ENCODE assay signal across 8 cellular contexts in genomic region chr3:47283596-47284364, GRCh38. TPM values are rescaled to one million over a fixed set of nuclear protein-coding genes. Genes with fewer than 3 reads are reported as not detected.
DNase-seq lines count a peak whose midpoint lies in the region; ATAC-seq, FAIRE-seq and TF ChIP-seq lines count a peak whose summit lies in the region.

No MANE protein-coding gene starts in this region.

- H3K9me3 Mint-ChIP-seq in MCF 10A (ENCODE audit: unreplicated experiment): no peaks in the 10 kb centered on the region

- BruUV-seq in MCF 10A (replicated peaks; lab: Mats Ljungman, UMichigan) (TSS peak; percentile 65), HepG2 (replicated peaks; lab: Mats Ljungman, UMichigan) (TSS peak; percentile 87)

- CTCF ChIA-PET in MCF 10A (lab: Yijun Ruan, JAX) (no interaction called here), HepG2 (lab: Yijun Ruan, JAX; ENCODE audit: low intra/inter-chr PET ratio, low total read pairs) (interaction anchor here (1.6 kb wide), 1 partner anchor 33 kb away, joined by 3 read pairs; no protein-coding TSS in a partner anchor)

- intact Hi-C loops in MCF 10A (cut with micrococcal nuclease) (loop anchor here (5.0 to 10.0 kb wide), 2 partner anchors 99 to 119 kb away; partner anchors contain the start of genes PTPN23 and SETD2), HepG2 (cut with micrococcal nuclease; ENCODE audit: unreplicated experiment) (no loop called here)

- TF ChIP-seq EP300 in HepG2 (IDR thresholded peaks at IDR 0.05; ENCODE audit: low read depth in 2 of 2, low read length in 2 of 2): no peak
- TF ChIP-seq EP300 in HepG2 (CRISPR knock-in tag; IDR thresholded peaks at IDR 0.05; ENCODE audit: borderline replicate concordance): no peak

- TF ChIP-seq POLR2A in HepG2 (IDR thresholded peaks at IDR 0.05; ENCODE audit: insufficient read depth in 1 of 2, low read depth in 2 of 2, low read length in 2 of 2): peak in 1 of 2 experiments; percentile 38; a peak in 1 of 4 replicates

- TF ChIP-seq RAD21 in HepG2 (CRISPR knock-in tag; IDR thresholded peaks at IDR 0.05): no peak

- in situ Hi-C loops in GM13976 (cut with MboI; ENCODE audit: low sequenced_read_pairs, unreplicated experiment): no loop called here
- in situ Hi-C loops in HepG2 (cut with HindIII; ENCODE audit: extremely low pct_ligation_motif_present, low pct_unique_long_range_greater_than_20kb): loop anchor here (5.0 kb wide), 1 partner anchor 39 kb away; no protein-coding TSS in a partner anchor

- H3K27ac Mint-ChIP-seq in MCF 10A (ENCODE audit: low read depth, unreplicated experiment): peak overlapping the region; percentile 100

- H3K4me3 Mint-ChIP-seq in MCF 10A (ENCODE audit: unreplicated experiment): peak overlapping the region; percentile 93

- H3K36me3 ChIP-seq in SJCRH30 (peaks cover 1% of the 10 kb centered on the region; the same call in 1 of the 2 replicates), HepG2 (replicated peaks in 1 of 2; ENCODE audit: control insufficient read depth in 1 of 2, insufficient read depth in 2 of 2, low read length in 2 of 2) (peaks cover 0 to 7% of the 10 kb centered on the region in 2 experiments; a peak in 2 of 5 replicates)

- no peaks in the 10 kb centered on the region for H3K27me3 Mint-ChIP-seq in MCF 10A (ENCODE audit: insufficient read depth, unreplicated experiment)

- H3K4me1 ChIP-seq in SJCRH30 (no peaks in the 10 kb centered on the region; the same call in 1 of the 2 replicates), HepG2 (ENCODE audit: insufficient read depth, low read length) (peaks cover 44% of the 10 kb centered on the region)

- POLR2A ChIA-PET in MCF 10A (lab: Yijun Ruan, JAX) (interaction anchor here (0.6 to 3.3 kb wide), 6 partner anchors 9 to 120 kb away, joined by 3 to 29 read pairs (median 8); partner anchors contain the start of genes PTPN23 and SETD2), HepG2 (lab: Yijun Ruan, JAX) (interaction anchor here (1.1 to 2.6 kb wide), 3 partner anchors 10 to 96 kb away, joined by 3 to 12 read pairs (median 9); partner anchors contain the start of gene PTPN23)

- H3K9me3 ChIP-seq in SJCRH30 (replicated peaks) (no peaks in the 10 kb centered on the region), HepG2 (ENCODE audit: low read length) (no peaks in the 10 kb centered on the region)

- H2AFZ ChIP-seq in HepG2 (ENCODE audit: low read length): no peak overlapping the region

- H3K79me2 ChIP-seq in HepG2 (ENCODE audit: insufficient read depth, low read length): peaks cover 52% of the 10 kb centered on the region

- H3K4me3 ChIP-seq in SJCRH30: peak overlapping the region; percentile 81
- peak overlapping the region; percentile 74 to 89 (median 86) for H3K4me3 ChIP-seq in HepG2 (replicated peaks in 1 of 3; ENCODE audit: insufficient read depth in 1 of 3, low read depth in 2 of 3, low read length in 3 of 3)

- ATAC-seq in HepG2 (peak; percentile 13), HG03521 (IDR thresholded peaks at IDR 0.05; ENCODE audit: unreplicated experiment) (no peak)

- DNase-seq in GM13976 (ENCODE audit: low spot score) (peak; percentile 34), SJCRH30 (peak; percentile 57 to 67), MCF 10A (ENCODE audit: unreplicated experiment) (peak; percentile 11), HepG2 (ENCODE audit: low spot score) (no peak), cortex of kidney (lab: John Stamatoyannopoulos, UW) (no peak)
- peak; percentile 19 to 23 for DNase-seq in stimulated activated CD8-positive, alpha-beta memory T cell treated with anti-CD3 and anti-CD28 coated beads, Interleukin-2, amount 100 ng/mL, for 48 hours (ENCODE audit: low read depth in 2 of 2)
- no peak for DNase-seq in NK-92 treated with Interleukin-12 subunit alpha and Interleukin-12 subunit beta, amount 100 ng/mL, for 24 hours (lab: John Stamatoyannopoulos, UW)

- 21% methylated on average over 12 of the region's 12 CpGs for WGBS in HepG2 (ENCODE audit: low lambda C conversion rate)

- H4K20me1 ChIP-seq in HepG2 (ENCODE audit: insufficient read depth, low read length): no peaks in the 10 kb centered on the region

- H3K27me3 ChIP-seq in SJCRH30 (no peaks in the 10 kb centered on the region), HepG2 (ENCODE audit: control insufficient read depth in 1 of 2, insufficient read depth in 2 of 2, low read length in 2 of 2) (no peaks in the 10 kb centered on the region; a peak in 1 of 5 replicates)

- peak overlapping the region; percentile 82 for H3K4me2 ChIP-seq in HepG2 (ENCODE audit: low read depth, low read length)

- peaks cover 17% of the 10 kb centered on the region for H3K36me3 Mint-ChIP-seq in MCF 10A (ENCODE audit: insufficient read depth, unreplicated experiment)

- peak overlapping the region; percentile 88; the same call in 1 of the 2 replicates for H3K27ac ChIP-seq in SJCRH30
- H3K27ac ChIP-seq in HepG2 (ENCODE audit: extremely low read length, insufficient read depth, low read length): peak overlapping the region; percentile 86

- TF ChIP-seq CTCF in GM13976 (IDR thresholded peaks at IDR 0.05; ENCODE audit: borderline replicate concordance, control extremely low read depth, extremely low read depth, insufficient read depth, missing control alignments) (no peak), MCF 10A (IDR thresholded peaks at IDR 0.05; ENCODE audit: unreplicated experiment) (no peak), HepG2 (CRISPR knock-in tag; IDR thresholded peaks at IDR 0.05) (0 out of 2 replicates have a peak, but pooled peaks have one; percentile 4)

- FAIRE-seq in HepG2 (lab: Jason Lieb, UNC): peak; percentile 12

- peaks cover 24% of the 10 kb centered on the region for H3K4me1 Mint-ChIP-seq in MCF 10A (ENCODE audit: insufficient read depth, unreplicated experiment)

- H3K9ac ChIP-seq in HepG2 (ENCODE audit: insufficient read depth, low read depth, low read length): peak overlapping the region; percentile 87

TF ChIP-seq in HepG2, 621 proteins besides CTCF, POLR2A, EP300 and RAD21 (continues in another document):
- TF ChIP-seq SAP130 (CRISPR knock-in tag; IDR thresholded peaks at IDR 0.05; ENCODE audit: low read depth) (peak; percentile 45; the same call in 1 of the 2 replicates), ZNF768 (CRISPR knock-in tag; IDR thresholded peaks at IDR 0.05) (0 out of 2 replicates have a peak, but pooled peaks have one; percentile 18), ZMYM3 (CRISPR knock-in tag; IDR thresholded peaks at IDR 0.05) (peak; percentile 20; the same call in 1 of the 2 replicates)

RNA-seq across cellular contexts. Expression of gene KLHL18, which starts 1.0 kb away (rescaled TPM):
- total RNA-seq in SJCRH30 (2014; rRNA removed; shearing (Covaris generic)): 11.3 and 11.8 TPM in 2 replicates
- total RNA-seq in MCF 10A (2022): 36.4 and 36.6 TPM in 2 replicates
- total RNA-seq in HepG2 (2016; rRNA removed; fragmentation: Illumina TruSeq; extraction: Trizol): 18.8 and 26.1 TPM in 2 replicates
- total RNA-seq in HepG2 (2016; cell fraction: cytosol; rRNA removed; fragmentation: Illumina TruSeq; extraction: Trizol; ENCODE audit: low read depth): 6.3 and 9.1 TPM in 2 replicates
- 21.7 and 22.2 TPM in 2 replicates for total RNA-seq in HepG2 (2016; cell fraction: insoluble cytoplasmic fraction; rRNA removed; fragmentation: Illumina TruSeq; extraction: Trizol)
- 12.0 and 13.5 TPM in 2 replicates for total RNA-seq in HepG2 (2016; cell fraction: membrane; rRNA removed; fragmentation: Illumina TruSeq; extraction: Trizol)
- 13.5 and 13.9 TPM in 2 replicates for total RNA-seq in HepG2 (2016; cell fraction: nucleus; rRNA removed; fragmentation: Illumina TruSeq; extraction: Trizol)
- polyA plus RNA-seq in HepG2 (2011; rRNA removed): 14.0 and 17.5 TPM in 2 replicates
- 18.8 and 22.7 TPM in 2 replicates for polyA plus RNA-seq in HepG2 (2011; cell fraction: cytosol; rRNA removed)
- polyA plus RNA-seq in HepG2 (2011; cell fraction: nucleus; rRNA removed): 19.3 and 24.7 TPM in 2 replicates
- polyA plus RNA-seq in HepG2 (2012): 13.6 and 13.8 TPM in 2 replicates
- polyA plus RNA-seq in HepG2 (2016; cell fraction: cytosol; fragmentation: Illumina TruSeq; extraction: Trizol; ENCODE audit: low read depth): 14.1 and 15.0 TPM in 2 replicates
- polyA plus RNA-seq in HepG2 (2016; cell fraction: insoluble cytoplasmic fraction; fragmentation: Illumina TruSeq; extraction: Trizol; ENCODE audit: low read depth): 18.9 and 19.2 TPM in 2 replicates
- 15.0 and 19.1 TPM in 2 replicates for polyA plus RNA-seq in HepG2 (2016; cell fraction: membrane; fragmentation: Illumina TruSeq; extraction: Trizol; ENCODE audit: low read depth)
- 24.2 and 25.9 TPM in 2 replicates for polyA plus RNA-seq in HepG2 (2016; cell fraction: nucleus; fragmentation: Illumina TruSeq; extraction: Trizol; ENCODE audit: insufficient read depth, low read depth)
- polyA minus RNA-seq in HepG2 (2011; rRNA and poly(A)+ RNA removed; ENCODE audit: low replicate concordance): 38.2 and 46.2 TPM in 2 replicates
- polyA minus RNA-seq in HepG2 (2011; cell fraction: cytosol; rRNA and poly(A)+ RNA removed): 6.6 and 13.3 TPM in 2 replicates
- polyA minus RNA-seq in HepG2 (2011; cell fraction: nucleus; rRNA and poly(A)+ RNA removed): 15.7 and 24.3 TPM in 2 replicates

RNA-seq across cellular contexts. Expression of gene KIF9, which starts 1.2 kb away (rescaled TPM):
- total RNA-seq in SJCRH30 (2014; rRNA removed; shearing (Covaris generic)): 5.1 and 5.6 TPM in 2 replicates
- 6.7 and 9.5 TPM in 2 replicates for total RNA-seq in MCF 10A (2022)
- 16.9 and 18.8 TPM in 2 replicates for total RNA-seq in HepG2 (2016; rRNA removed; fragmentation: Illumina TruSeq; extraction: Trizol)
- total RNA-seq in HepG2 (2016; cell fraction: cytosol; rRNA removed; fragmentation: Illumina TruSeq; extraction: Trizol; ENCODE audit: low read depth): 10.9 and 16.9 TPM in 2 replicates
- total RNA-seq in HepG2 (2016; cell fraction: insoluble cytoplasmic fraction; rRNA removed; fragmentation: Illumina TruSeq; extraction: Trizol): 15.3 and 20.4 TPM in 2 replicates
- total RNA-seq in HepG2 (2016; cell fraction: membrane; rRNA removed; fragmentation: Illumina TruSeq; extraction: Trizol): 19.3 and 19.6 TPM in 2 replicates
- 6.5 and 8.7 TPM in 2 replicates for total RNA-seq in HepG2 (2016; cell fraction: nucleus; rRNA removed; fragmentation: Illumina TruSeq; extraction: Trizol)
- polyA plus RNA-seq in HepG2 (2011; rRNA removed): 4.3 and 5.1 TPM in 2 replicates
- 4.9 and 6.2 TPM in 2 replicates for polyA plus RNA-seq in HepG2 (2011; cell fraction: cytosol; rRNA removed)
- 2.4 and 3.5 TPM in 2 replicates for polyA plus RNA-seq in HepG2 (2011; cell fraction: nucleus; rRNA removed)
- polyA plus RNA-seq in HepG2 (2012): 6.2 and 9.4 TPM in 2 replicates
- 16.0 and 22.8 TPM in 2 replicates for polyA plus RNA-seq in HepG2 (2016; cell fraction: cytosol; fragmentation: Illumina TruSeq; extraction: Trizol; ENCODE audit: low read depth)
- polyA plus RNA-seq in HepG2 (2016; cell fraction: insoluble cytoplasmic fraction; fragmentation: Illumina TruSeq; extraction: Trizol; ENCODE audit: low read depth): 23.7 and 25.7 TPM in 2 replicates
- polyA plus RNA-seq in HepG2 (2016; cell fraction: membrane; fragmentation: Illumina TruSeq; extraction: Trizol; ENCODE audit: low read depth): 17.7 and 20.7 TPM in 2 replicates
- 8.4 and 11.9 TPM in 2 replicates for polyA plus RNA-seq in HepG2 (2016; cell fraction: nucleus; fragmentation: Illumina TruSeq; extraction: Trizol; ENCODE audit: insufficient read depth, low read depth)
- 2.9 and 4.0 TPM in 2 replicates for polyA minus RNA-seq in HepG2 (2011; rRNA and poly(A)+ RNA removed; ENCODE audit: low replicate concordance)
- polyA minus RNA-seq in HepG2 (2011; cell fraction: cytosol; rRNA and poly(A)+ RNA removed): 2.3 and 4.0 TPM in 2 replicates
- polyA minus RNA-seq in HepG2 (2011; cell fraction: nucleus; rRNA and poly(A)+ RNA removed): 6.1 and 6.7 TPM in 2 replicates

Comparison
In these comparisons a context has a peak if more than half of its experiments do, and no peak if none do; other contexts are left out.
1. DNase-seq: peak in GM13976 (single experiment), SJCRH30 (2 of 2), MCF 10A (single experiment) and stimulated activated CD8-positive, alpha-beta memory T cell treated with anti-CD3 and anti-CD28 coated beads, Interleukin-2, amount 100 ng/mL, for 48 hours (2 of 2); none in HepG2 (single experiment), cortex of kidney (single experiment) and NK-92 treated with Interleukin-12 subunit alpha and Interleukin-12 subunit beta, amount 100 ng/mL, for 24 hours (single experiment).